ENCODE assay signal across 8 cellular contexts in genomic region chr12:50400638-50401382, GRCh38. TPM values are rescaled to one million over a fixed set of nuclear protein-coding genes. Genes with fewer than 3 reads are reported as not detected.
A peak's percentile ranks its signal among the peaks of the same experiment; 100 is the strongest.
DNase-seq lines count a peak whose midpoint lies in the region; ATAC-seq and TF ChIP-seq lines count a peak whose summit lies in the region.

Gene LARP4, plus strand, starts transcription at chr12:50400885. Its CDS starts 126 bp downstream, at chr12:50401011.

- peak within 1 kb of the TSS; percentile 69 for H3K4me3 ChIP-seq in ovary
- peak within 1 kb of the TSS; percentile 37 to 70 (median 41) for H3K4me3 ChIP-seq in thyroid gland (replicated peaks in 1 of 3)

- peak; percentile 89 for DNase-seq in GM10266 (ENCODE audit: extremely low spot score)
- peak; percentile 96 to 99 (median 97) for DNase-seq in NCI-H1417 (lab: John Stamatoyannopoulos, UW)
- DNase-seq in SW 1271 (lab: John Stamatoyannopoulos, UW): peak; percentile 88 to 97
- DNase-seq in activated naive CD8-positive, alpha-beta T cell treated with anti-CD3 and anti-CD28 coated beads, Interleukin-2, amount 50 U/mL, for 16 hours (ENCODE audit: low read depth, low spot score): peak; percentile 84
- DNase-seq in Right ventricle myocardium inferior (ENCODE audit: missing footprints): peak; percentile 94
- peak; percentile 85 to 90 (median 88) for DNase-seq in ovary
- peak; percentile 91 to 92 for DNase-seq in thyroid gland

- no peak for TF ChIP-seq EP300 in ovary (IDR thresholded peaks at IDR 0.05)

- H3K4me1 ChIP-seq in ovary (ENCODE audit: insufficient read depth) (no peaks in the 10 kb centered on the region), thyroid gland (peaks cover 0 to 10% of the 10 kb centered on the region in 2 donors)

- no peaks in the 10 kb centered on the region for H3K36me3 ChIP-seq in ovary
- no peaks in the 10 kb centered on the region for H3K36me3 ChIP-seq in thyroid gland

- H3K27me3 ChIP-seq in ovary (no peaks in the 10 kb centered on the region), thyroid gland (no peaks in the 10 kb centered on the region)

- 0 to 1% (median 1%) methylated on average over 43 of the region's 43 CpGs for WGBS in ovary, 3 donors
- WGBS in thyroid gland, 2 donors: 0 to 1% methylated on average over 33 to 37 of the region's 43 CpGs

- no peaks in the 10 kb centered on the region for H3K9me3 ChIP-seq in ovary
- H3K9me3 ChIP-seq in thyroid gland: no peaks in the 10 kb centered on the region

- peak; percentile 78 for TF ChIP-seq POLR2A in ovary (IDR thresholded peaks at IDR 0.05)
- TF ChIP-seq POLR2A in thyroid gland (IDR thresholded peaks at IDR 0.05): peak in 1 of 2 donors; percentile 94

- TF ChIP-seq CTCF in GM10266 (IDR thresholded peaks at IDR 0.05; ENCODE audit: control insufficient read depth, insufficient read depth, low read depth, missing control alignments) (no peak), ovary (IDR thresholded peaks at IDR 0.05) (no peak), thyroid gland (IDR thresholded peaks at IDR 0.05) (no peak)

- peak within 1 kb of the TSS; percentile 60 to 81 for H3K27ac ChIP-seq in ovary
- H3K27ac ChIP-seq in thyroid gland: peak within 1 kb of the TSS; percentile 90 to 95 (median 94)

- ATAC-seq in HG02678 (IDR thresholded peaks at IDR 0.05; ENCODE audit: unreplicated experiment) (peak; percentile 95), Right ventricle myocardium inferior (peak; percentile 99)

- intact Hi-C loops in Right ventricle myocardium inferior (cut with DNase I): loop anchor here (5.0 kb wide), 1 partner anchor 289 kb away; the partner anchor contains the start of gene COX14
- intact Hi-C loops in ovary (cut with DNase I): no loop called here
- intact Hi-C loops in thyroid gland (cut with DNase I): no loop called here

RNA-seq across cellular contexts. Expression of gene LARP4, which starts in this region (rescaled TPM):
- 53.3 TPM for total RNA-seq in Right ventricle myocardium inferior
- 10 to 100 TPM; 29.8 to 66.7 (median 49.0) TPM for total RNA-seq in ovary
- 10 to 100 TPM in 1 of 2 donors, 1 to 10 TPM in 1; 7.8 to 17.0 TPM for polyA plus RNA-seq in ovary
- total RNA-seq in thyroid gland: 10 to 100 TPM; 42.5 to 77.3 (median 50.0) TPM

Comparison
In these comparisons a context has a peak if more than half of its experiments do, and no peak if none do; other contexts are left out.
1. Peak in every context shown above with its lines: DNase-seq, ATAC-seq, H3K4me3 ChIP-seq and H3K27ac ChIP-seq.